Comparison of ENCODE assay signal across 29 cellular contexts in genomic region chr14:23712287-23712686, GRCh38.
"Had no signal": no experiment of that assay in that cellular context is flagged by ENCODE, and none has a peak within 500 bp of the region (broad histone marks: within the 10 kb centered on the region; RNA-seq: fewer than 3 reads in every experiment).

No MANE protein-coding gene starts in this region.

- H3K27me3 ChIP-seq: testis, thyroid gland, tibial artery, tibial nerve, transverse colon, upper lobe of left lung, upper lobe of right lung, uterus, vagina had no signal

- H3K4me3 ChIP-seq: stomach, suprapubic skin, testis, thoracic aorta, thyroid gland, tibial artery, tibial nerve, transverse colon, upper lobe of left lung, upper lobe of right lung, uterus, vagina had no signal

- ATAC-seq: stimulated activated effector memory CD8-positive, alpha-beta T cell treated with anti-CD3 and anti-CD28 coated beads, Interleukin-12 subunit alpha, Interleukin-12 subunit beta, amount 100 ng/mL, for 72 hours; stimulated activated memory B cell treated with anti-CD40 and anti-IgM and Interleukin-4, amounts not matched to agents 10 μg/mL and 1 μg/mL and 100 μg/mL, for 72 hours; stimulated activated naive B cell treated with anti-CD40 and anti-IgM and Interleukin-4, amounts not matched to agents 10 μg/mL and 1 μg/mL and 100 μg/mL, for 72 hours; stimulated activated naive CD8-positive, alpha-beta T cell treated with anti-CD3 and anti-CD28 coated beads, Interleukin-15, amount 100 ng/mL, for 72 hours; stimulated activated naive CD8-positive, alpha-beta T cell treated with anti-CD3 and anti-CD28 coated beads, Interleukin-15, Interleukin-2, amounts not matched to agents 100 U/mL and 50 U/mL, for 24 hours; upper lobe of right lung had no signal

- H3K27ac Mint-ChIP-seq: stimulated activated effector memory CD8-positive, alpha-beta T cell treated with anti-CD3 and anti-CD28 coated beads, Interleukin-12 subunit alpha, Interleukin-12 subunit beta, amount 100 ng/mL, for 72 hours; stimulated activated memory B cell treated with anti-CD40 and anti-IgM and Interleukin-4, amounts not matched to agents 10 μg/mL and 1 μg/mL and 100 μg/mL, for 72 hours; stimulated activated naive B cell treated with anti-CD40 and anti-IgM and Interleukin-4, amounts not matched to agents 10 μg/mL and 1 μg/mL and 100 μg/mL, for 72 hours; stimulated activated naive CD8-positive, alpha-beta T cell treated with anti-CD3 and anti-CD28 coated beads, Interleukin-15, amount 100 ng/mL, for 72 hours; stimulated activated naive CD8-positive, alpha-beta T cell treated with anti-CD3 and anti-CD28 coated beads, Interleukin-15, Interleukin-2, amounts not matched to agents 100 ng/mL and 50 ng/mL, for 24 hours; type B pancreatic cell had no signal

- H3K4me3 Mint-ChIP-seq: stimulated activated effector memory CD8-positive, alpha-beta T cell treated with anti-CD3 and anti-CD28 coated beads, Interleukin-12 subunit alpha, Interleukin-12 subunit beta, amount 100 ng/mL, for 72 hours; stimulated activated memory B cell treated with anti-CD40 and anti-IgM and Interleukin-4, amounts not matched to agents 10 μg/mL and 1 μg/mL and 100 μg/mL, for 72 hours; stimulated activated naive B cell treated with anti-CD40 and anti-IgM and Interleukin-4, amounts not matched to agents 10 μg/mL and 1 μg/mL and 100 μg/mL, for 72 hours; stimulated activated naive CD8-positive, alpha-beta T cell treated with anti-CD3 and anti-CD28 coated beads, Interleukin-15, amount 100 ng/mL, for 72 hours; stimulated activated naive CD8-positive, alpha-beta T cell treated with anti-CD3 and anti-CD28 coated beads, Interleukin-15, Interleukin-2, amounts not matched to agents 100 ng/mL and 50 ng/mL, for 24 hours; type B pancreatic cell had no signal

- H3K36me3 ChIP-seq: stomach, suprapubic skin, thoracic aorta, thyroid gland, tibial artery, tibial nerve, transverse colon, upper lobe of left lung, upper lobe of right lung, uterus, vagina had no signal

- FAIRE-seq: urothelium cell line had no signal

- H3K9me3 ChIP-seq: stomach, suprapubic skin, testis, thoracic aorta, thyroid gland, tibial artery, tibial nerve, transverse colon, upper lobe of left lung, upper lobe of right lung, uterus, vagina had no signal

- H3K4me1 ChIP-seq: stomach, suprapubic skin, testis, thyroid gland, tibial artery, tibial nerve, transverse colon, upper lobe of left lung, upper lobe of right lung, uterus, vagina had no signal

- H3K9me3 Mint-ChIP-seq: stimulated activated effector memory CD8-positive, alpha-beta T cell treated with anti-CD3 and anti-CD28 coated beads, Interleukin-12 subunit alpha, Interleukin-12 subunit beta, amount 100 ng/mL, for 72 hours; stimulated activated memory B cell treated with anti-CD40 and anti-IgM and Interleukin-4, amounts not matched to agents 10 μg/mL and 1 μg/mL and 100 μg/mL, for 72 hours; stimulated activated naive CD8-positive, alpha-beta T cell treated with anti-CD3 and anti-CD28 coated beads, Interleukin-15, amount 100 ng/mL, for 72 hours; stimulated activated naive CD8-positive, alpha-beta T cell treated with anti-CD3 and anti-CD28 coated beads, Interleukin-15, Interleukin-2, amounts not matched to agents 100 ng/mL and 50 ng/mL, for 24 hours had no signal

- H3K4me1 Mint-ChIP-seq: stimulated activated effector memory CD8-positive, alpha-beta T cell treated with anti-CD3 and anti-CD28 coated beads, Interleukin-12 subunit alpha, Interleukin-12 subunit beta, amount 100 ng/mL, for 72 hours; stimulated activated memory B cell treated with anti-CD40 and anti-IgM and Interleukin-4, amounts not matched to agents 10 μg/mL and 1 μg/mL and 100 μg/mL, for 72 hours; stimulated activated naive B cell treated with anti-CD40 and anti-IgM and Interleukin-4, amounts not matched to agents 10 μg/mL and 1 μg/mL and 100 μg/mL, for 72 hours; stimulated activated naive CD8-positive, alpha-beta T cell treated with anti-CD3 and anti-CD28 coated beads, Interleukin-15, amount 100 ng/mL, for 72 hours had no signal

- H3K36me3 Mint-ChIP-seq: stimulated activated effector memory CD8-positive, alpha-beta T cell treated with anti-CD3 and anti-CD28 coated beads, Interleukin-12 subunit alpha, Interleukin-12 subunit beta, amount 100 ng/mL, for 72 hours; stimulated activated memory B cell treated with anti-CD40 and anti-IgM and Interleukin-4, amounts not matched to agents 10 μg/mL and 1 μg/mL and 100 μg/mL, for 72 hours; stimulated activated naive B cell treated with anti-CD40 and anti-IgM and Interleukin-4, amounts not matched to agents 10 μg/mL and 1 μg/mL and 100 μg/mL, for 72 hours; type B pancreatic cell had no signal

- H3K27me3 Mint-ChIP-seq: type B pancreatic cell had no signal

- H3K27ac ChIP-seq: stomach, suprapubic skin, testis, thoracic aorta, thyroid gland, tibial artery, tibial nerve, transverse colon, upper lobe of left lung, upper lobe of right lung, uterus, vagina had no signal

- DNase-seq: stimulated activated CD4-positive, alpha-beta T cell treated with anti-CD3 and anti-CD28 coated beads, Interleukin-2, amount 100 ng/mL, for 48 hours; stimulated activated CD4-positive, alpha-beta T cell treated with anti-CD3 and anti-CD28 coated beads, Interleukin-4, amount 100 ng/mL, for 1 hour; stimulated activated CD4-positive, alpha-beta T cell treated with anti-CD3 and anti-CD28 coated beads, Interleukin-4, amount 100 ng/mL, for 24 hours; stimulated activated CD4-positive, alpha-beta T cell treated with anti-CD3 and anti-CD28 coated beads, Interleukin-4, amount 100 ng/mL, for 4 hours; stimulated activated CD8-positive, alpha-beta memory T cell treated with anti-CD3 and anti-CD28 coated beads, Interleukin-4, amount 100 ng/mL, for 48 hours; stimulated activated naive B cell treated with anti-CD40 and anti-IgM and Interleukin-4, amounts not matched to agents 10 μg/mL and 1 μg/mL and 100 μg/mL, for 72 hours; stimulated activated naive CD4-positive, alpha-beta T cell; stimulated activated naive CD4-positive, alpha-beta T cell treated with Interleukin-2 at 50 U/mL for 16 hours; stimulated activated naive CD8-positive, alpha-beta T cell treated with anti-CD3 and anti-CD28 coated beads, Interleukin-15, amount 100 ng/mL, for 72 hours; stimulated activated naive CD8-positive, alpha-beta T cell treated with anti-CD3 and anti-CD28 coated beads, Interleukin-15, Interleukin-2, amounts not matched to agents 100 U/mL and 50 U/mL, for 24 hours; stomach; substantia nigra; testis; thyroid gland; tibial artery; transverse colon; trophoblast cell; upper lobe of left lung; upper lobe of right lung; uterus had no signal
